Comparison of ENCODE assay signal across 21 cellular contexts in genomic region chr14:89881839-89882238, GRCh38.
A peak's percentile ranks its signal among the peaks of the same experiment; 100 is the strongest.
DNase-seq lines count a peak whose midpoint lies in the region; ATAC-seq lines count a peak whose summit lies in the region.
"Had no signal": no experiment of that assay in that cellular context is flagged by ENCODE, and none has a peak within 500 bp of the region (broad histone marks: within the 10 kb centered on the region; RNA-seq: fewer than 3 reads in every experiment).

No MANE protein-coding gene starts in this region.

- no peaks in the 10 kb centered on the region for H3K9me3 Mint-ChIP-seq in activated CD8-positive, alpha-beta memory T cell treated with anti-CD3 and anti-CD28 coated beads, Interleukin-2, amount 10 ng/mL, durations not matched to agents 7 days and 5 days (ENCODE audit: low read depth)
- H3K9me3 Mint-ChIP-seq in activated T-helper 17 cell treated with anti-CD3 and anti-CD28 coated beads, Interleukin-2, amount 50 U/mL, for 72 hours: no peaks in the 10 kb centered on the region

- H3K4me1 Mint-ChIP-seq in activated CD8-positive, alpha-beta memory T cell treated with anti-CD3 and anti-CD28 coated beads, Interleukin-2, amount 10 ng/mL, durations not matched to agents 7 days and 5 days: no peaks in the 10 kb centered on the region
- H3K4me1 Mint-ChIP-seq in activated T-helper 17 cell treated with anti-CD3 and anti-CD28 coated beads, Interleukin-2, amount 50 U/mL, for 72 hours: no peaks in the 10 kb centered on the region

- CTCF ChIA-PET in activated CD8-positive, alpha-beta memory T cell treated with anti-CD3 and anti-CD28 coated beads, Interleukin-2, amount 10 ng/mL, durations not matched to agents 7 days and 5 days (lab: Charles Lee): no interaction called here

- ATAC-seq in GM18498 (IDR thresholded peaks at IDR 0.05; ENCODE audit: unreplicated experiment) (peak; percentile 66), GM19468 (IDR thresholded peaks at IDR 0.05; ENCODE audit: extremely low read depth, unreplicated experiment) (peak; percentile 83), HG02798 (IDR thresholded peaks at IDR 0.05; ENCODE audit: poor library complexity, unreplicated experiment) (peak; percentile 71), HG03442 (IDR thresholded peaks at IDR 0.05; ENCODE audit: unreplicated experiment) (peak; percentile 64)
- ATAC-seq in activated CD8-positive, alpha-beta memory T cell treated with anti-CD3 and anti-CD28 coated beads, Interleukin-2, amount 10 ng/mL, durations not matched to agents 7 days and 5 days: no peak
- no peak for ATAC-seq in activated T-helper 17 cell treated with anti-CD3 and anti-CD28 coated beads, Interleukin-2, amount 50 U/mL, for 72 hours (replicated peaks)
- ATAC-seq: A549 had no signal

- no peak overlapping the region for H3K4me3 Mint-ChIP-seq in activated CD8-positive, alpha-beta memory T cell treated with anti-CD3 and anti-CD28 coated beads, Interleukin-2, amount 10 ng/mL, durations not matched to agents 7 days and 5 days
- no peak overlapping the region for H3K4me3 Mint-ChIP-seq in activated T-helper 17 cell treated with anti-CD3 and anti-CD28 coated beads, Interleukin-2, amount 50 U/mL, for 72 hours

- no peaks in the 10 kb centered on the region for H3K27me3 Mint-ChIP-seq in activated CD8-positive, alpha-beta memory T cell treated with anti-CD3 and anti-CD28 coated beads, Interleukin-2, amount 10 ng/mL, durations not matched to agents 7 days and 5 days
- H3K27me3 Mint-ChIP-seq in activated T-helper 17 cell treated with anti-CD3 and anti-CD28 coated beads, Interleukin-2, amount 50 U/mL, for 72 hours: no peaks in the 10 kb centered on the region

- DNase-seq in activated CD8-positive, alpha-beta memory T cell treated with anti-CD3 and anti-CD28 coated beads, Interleukin-2, amount 10 ng/mL, durations not matched to agents 7 days and 5 days: no peak
- DNase-seq in NCI-H2171 (lab: John Stamatoyannopoulos, UW) (no peak), NCI-H82 (lab: John Stamatoyannopoulos, UW) (no peak)
- DNase-seq: activated CD4-positive, alpha-beta T cell treated with anti-CD3 and anti-CD28 coated beads, Interleukin-2, amount 50 U/mL, for 4 hours; activated naive CD4-positive, alpha-beta T cell treated with anti-CD3 and anti-CD28 coated beads, Interleukin-2, amount 50 U/mL, for 16 hours; activated T-cell treated with anti-CD3 and anti-CD28 coated beads, Interleukin-2, amount 50 U/mL, for 1 hour; colonic mucosa; DMS153; hypothalamus; midbrain; NCI-H1694; NCI-H226; Right ventricle myocardium superior; stomach; T-helper 1 cell had no signal

- no peaks in the 10 kb centered on the region for H3K36me3 Mint-ChIP-seq in activated CD8-positive, alpha-beta memory T cell treated with anti-CD3 and anti-CD28 coated beads, Interleukin-2, amount 10 ng/mL, durations not matched to agents 7 days and 5 days
- H3K36me3 Mint-ChIP-seq in activated T-helper 17 cell treated with anti-CD3 and anti-CD28 coated beads, Interleukin-2, amount 50 U/mL, for 72 hours (ENCODE audit: low read depth): no peaks in the 10 kb centered on the region

- H3K27ac Mint-ChIP-seq in activated CD8-positive, alpha-beta memory T cell treated with anti-CD3 and anti-CD28 coated beads, Interleukin-2, amount 10 ng/mL, durations not matched to agents 7 days and 5 days: no peak overlapping the region
- H3K27ac Mint-ChIP-seq in activated T-helper 17 cell treated with anti-CD3 and anti-CD28 coated beads, Interleukin-2, amount 50 U/mL, for 72 hours: no peak overlapping the region

Comparison
In these comparisons a context has a peak if more than half of its experiments do, and no peak if none do; other contexts are left out.
1. ATAC-seq: peak in GM18498 (single experiment), GM19468 (single experiment), HG02798 (single experiment) and HG03442 (single experiment); none in activated CD8-positive, alpha-beta memory T cell treated with anti-CD3 and anti-CD28 coated beads, Interleukin-2, amount 10 ng/mL, durations not matched to agents 7 days and 5 days (single experiment) and activated T-helper 17 cell treated with anti-CD3 and anti-CD28 coated beads, Interleukin-2, amount 50 U/mL, for 72 hours (single experiment).